ENCODE assay signal across 8 cellular contexts in the genomic region with DNA sequence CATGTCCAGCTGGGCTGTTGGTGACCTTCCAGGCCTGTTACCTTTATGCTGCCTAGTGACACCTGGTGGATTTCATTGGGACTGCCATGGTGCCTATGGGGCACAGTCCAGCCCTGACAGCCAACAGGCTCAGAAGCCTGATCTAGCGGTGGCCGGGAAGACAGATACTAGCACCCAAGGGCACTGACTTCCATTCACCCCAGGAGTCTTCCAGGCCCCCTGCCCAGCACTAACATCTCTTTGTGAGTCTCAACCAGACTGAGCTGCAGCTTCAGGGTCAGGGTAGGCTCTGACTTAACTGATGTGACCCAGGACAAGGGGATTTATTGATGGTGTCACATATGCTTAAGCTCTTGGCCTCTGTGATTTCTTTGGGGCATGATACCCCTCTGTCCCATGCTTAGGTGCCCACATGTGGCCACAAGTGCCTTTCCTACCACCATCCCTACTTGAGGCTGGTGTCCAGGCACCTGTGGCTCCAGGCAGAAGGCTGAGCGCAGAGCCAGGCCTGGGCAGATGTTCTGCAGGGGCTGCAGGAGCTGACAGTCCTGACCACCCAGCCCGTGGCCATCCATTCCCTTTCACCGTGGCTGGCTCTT. TPM values are rescaled to one million over a fixed set of nuclear protein-coding genes. Genes with fewer than 3 reads are reported as not detected.
DNase-seq lines count a peak whose midpoint lies in the region; ATAC-seq, FAIRE-seq and TF ChIP-seq lines count a peak whose summit lies in the region.
"Not testable (repeated sequence)": the region's sequence is repeated elsewhere in the genome, so short reads cannot be mapped to it uniquely, and the experiment has no call there.

No MANE protein-coding gene starts in this region.

- not testable (repeated sequence) for H3K4me1 ChIP-seq in kidney (ENCODE audit: control insufficient read depth in 1 of 2, insufficient read depth in 1 of 2, low read depth in 1 of 2, low read length in 2 of 2); gastrocnemius medialis; thyroid gland

- in situ Hi-C loops in G401 (cut with HindIII; ENCODE audit: low sequenced_read_pairs); gastrocnemius medialis (cut with MboI; ENCODE audit: low sequenced_read_pairs in 4 of 4): not testable (repeated sequence)

- TF ChIP-seq CTCF in coronary artery (IDR thresholded peaks at IDR 0.05) (peak; percentile 31), kidney (IDR thresholded peaks at IDR 0.05; ENCODE audit: borderline replicate concordance, extremely low read depth, insufficient read depth) (peak; percentile 54), gastrocnemius medialis (IDR thresholded peaks at IDR 0.05 in 4 of 5, conservative IDR thresholded peaks at IDR 0.05 in 1 of 5) (peak; percentile 34 to 67 (median 54)), thyroid gland (IDR thresholded peaks at IDR 0.05) (peak; percentile 38 to 71 (median 62))

- not testable (repeated sequence) for TF ChIP-seq POLR2A in gastrocnemius medialis (IDR thresholded peaks at IDR 0.05); thyroid gland (IDR thresholded peaks at IDR 0.05)

- H3K9ac ChIP-seq in kidney (ENCODE audit: low read length in 2 of 2): not testable (repeated sequence)

- DNase-seq in G401 (ENCODE audit: low spot score): peak; percentile 22
- peak; percentile 34 for DNase-seq in HCEC 1CT
- peak; percentile 46 for DNase-seq in RPMI7951 (ENCODE audit: low read depth)
- DNase-seq in activated T-cell treated with anti-CD3 and anti-CD28 coated beads for 24 hours (ENCODE audit: low read depth): peak; percentile 55
- DNase-seq in coronary artery (ENCODE audit: low spot score): peak; percentile 72
- DNase-seq in kidney: peak; percentile 79
- peak; percentile 21 to 73 for DNase-seq in gastrocnemius medialis
- peak; percentile 89 to 91 for DNase-seq in thyroid gland

- WGBS in thyroid gland, 2 donors: 60 to 64% methylated on average over 5 of the region's 5 CpGs

- H3K27ac ChIP-seq in coronary artery; kidney (ENCODE audit: low read depth in 2 of 2, low read length in 2 of 2); gastrocnemius medialis; thyroid gland: not testable (repeated sequence)

- not testable (repeated sequence) for H3K4me3 ChIP-seq in coronary artery; kidney (ENCODE audit: low read length in 2 of 2); gastrocnemius medialis; thyroid gland (replicated peaks in 1 of 3)

- intact Hi-C loops in kidney (cut with DNase I): not testable (repeated sequence)
- intact Hi-C loops in gastrocnemius medialis (cut with DNase I; ENCODE audit: low total_unique reads) (loop anchor here (10.0 kb wide), 1 partner anchor 1150 kb away; no protein-coding TSS in a partner anchor), thyroid gland (cut with DNase I) (loop anchor here (10.0 kb wide), 1 partner anchor 950 kb away; no protein-coding TSS in a partner anchor)

- H3K36me3 ChIP-seq in kidney (ENCODE audit: control insufficient read depth in 1 of 2, insufficient read depth in 2 of 2, low read length in 2 of 2); gastrocnemius medialis; thyroid gland: not testable (repeated sequence)

- H3K27me3 ChIP-seq in gastrocnemius medialis, thyroid gland: not testable (repeated sequence)

- peak; percentile 84 to 94 for ATAC-seq in gastrocnemius medialis

- not testable (repeated sequence) for H3K9me3 ChIP-seq in kidney (ENCODE audit: control insufficient read depth in 1 of 2, low read length in 2 of 2); gastrocnemius medialis; thyroid gland

- not testable (repeated sequence) for FAIRE-seq in kidney (lab: Jason Lieb, UNC)

RNA-seq across cellular contexts. Expression of gene GOLGA6D, which starts 8.0 kb away (rescaled TPM):
- not detected in 2 replicates for total RNA-seq in G401 (2014; rRNA removed; shearing (Covaris generic))
- not detected in 2 replicates for total RNA-seq in RPMI7951 (2014; rRNA removed; shearing (Covaris generic))
- total RNA-seq in kidney (not detected), gastrocnemius medialis (not detected), thyroid gland (not detected)
- polyA plus RNA-seq in kidney (ENCODE audit: insufficient read depth, low read depth, low replicate concordance): not detected

RNA-seq across cellular contexts. Expression of gene GOLGA6C, which starts 16.5 kb away (rescaled TPM):
- not detected in 2 replicates for total RNA-seq in G401 (2014; rRNA removed; shearing (Covaris generic))
- total RNA-seq in RPMI7951 (2014; rRNA removed; shearing (Covaris generic)): not detected in 2 replicates
- total RNA-seq in kidney (not detected), gastrocnemius medialis (under 1 TPM in 2 of 4 donors, not detected in 2; 0.17 to 0.41 TPM), thyroid gland (not detected)
- not detected for polyA plus RNA-seq in kidney (ENCODE audit: insufficient read depth, low read depth, low replicate concordance)

Comparison
In these comparisons a context has a peak if more than half of its experiments do, and no peak if none do; other contexts are left out.
1. DNase-seq: peak in every context shown above with its lines; median percentile 90 in thyroid gland; 79 in kidney; 72 in coronary artery; 55 in activated T-cell treated with anti-CD3 and anti-CD28 coated beads for 24 hours; 47 in gastrocnemius medialis; 46 in RPMI7951; 34 in HCEC 1CT; 22 in G401.